In genomic region chr7:45990276-45990675, GRCh38 we compare ENCODE assay signal across 1 cellular context.
TF ChIP-seq lines count a peak whose summit lies in the region.

No MANE protein-coding gene starts in this region.

TF ChIP-seq in IMR-90, 13 proteins besides CTCF, POLR2A, EP300 and RAD21 (continued from another document):
- TF ChIP-seq ELK1 (IDR thresholded peaks at IDR 0.05; ENCODE audit: borderline replicate concordance, low read depth, low read length) (no peak), MAZ (IDR thresholded peaks at IDR 0.05; ENCODE audit: borderline replicate concordance, low read depth, low read length) (no peak), RFX5 (IDR thresholded peaks at IDR 0.05; ENCODE audit: low read depth, low read length) (no peak), CEBPB (IDR thresholded peaks at IDR 0.05; ENCODE audit: low read depth, low read length) (no peak), CHD1 (IDR thresholded peaks at IDR 0.05; ENCODE audit: low read depth, low read length) (no peak), RCOR1 (IDR thresholded peaks at IDR 0.05; ENCODE audit: insufficient replicate concordance, low read length) (no peak)
TF ChIP-seq in IMR-90: peak in this region for 0.
